In the genomic region with DNA sequence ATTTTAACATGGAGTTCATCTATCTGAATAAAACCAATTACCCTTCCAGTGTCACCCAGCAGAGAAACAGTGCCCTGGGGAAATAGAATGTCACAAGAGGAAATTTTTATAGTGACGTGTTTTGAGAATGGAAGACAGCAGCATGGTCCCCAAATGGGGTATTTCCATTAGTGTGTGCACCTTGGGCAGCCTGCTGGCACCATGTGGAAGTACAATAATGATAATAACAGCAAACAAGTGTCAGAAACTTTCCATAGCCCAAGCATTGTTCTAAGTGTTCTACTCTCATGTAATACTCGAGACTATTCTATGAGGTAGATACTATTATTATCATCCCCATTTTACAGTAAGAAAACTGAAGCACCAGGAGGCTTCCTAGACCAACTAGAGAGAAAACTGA, we compare ENCODE assay signal across 18 cellular contexts. TPM values are rescaled to one million over a fixed set of nuclear protein-coding genes. Genes with fewer than 3 reads are reported as not detected.
A peak's percentile ranks its signal among the peaks of the same experiment; 100 is the strongest.
DNase-seq lines count a peak whose midpoint lies in the region; ATAC-seq, FAIRE-seq and TF ChIP-seq lines count a peak whose summit lies in the region.
"Had no signal": no experiment of that assay in that cellular context is flagged by ENCODE, and none has a peak within 500 bp of the region (broad histone marks: within the 10 kb centered on the region; RNA-seq: fewer than 3 reads in every experiment).

No MANE protein-coding gene starts in this region.

- H3K27ac Mint-ChIP-seq in nephron progenitor cell = no peak overlapping the region
- no peak overlapping the region for H3K27ac Mint-ChIP-seq in activated T-cell treated with anti-CD3 and anti-CD28 coated beads, Interleukin-2, amount 50 U/mL, for 72 hours
- H3K27ac Mint-ChIP-seq in activated CD4-positive, alpha-beta memory T cell treated with anti-CD3 and anti-CD28 coated beads for 36 hours = no peak overlapping the region
- H3K27ac Mint-ChIP-seq: activated CD8-positive, alpha-beta memory T cell treated with anti-CD3 and anti-CD28 coated beads, Interleukin-2, amount 10 ng/mL, durations not matched to agents 7 days and 5 days; activated naive CD4-positive, alpha-beta T cell treated with anti-CD3 and anti-CD28 coated beads, Interleukin-2, amount 10 ng/mL, durations not matched to agents 7 days and 5 days; CD4-positive, CD25-positive, alpha-beta regulatory T cell; WTC11 had no signal

- H3K4me1 Mint-ChIP-seq in nephron progenitor cell = peaks cover 41% of the 10 kb centered on the region
- H3K4me1 Mint-ChIP-seq in activated T-cell treated with anti-CD3 and anti-CD28 coated beads, Interleukin-2, amount 50 U/mL, for 72 hours (ENCODE audit: low read depth) = no peaks in the 10 kb centered on the region
- no peaks in the 10 kb centered on the region for H3K4me1 Mint-ChIP-seq in activated CD4-positive, alpha-beta memory T cell treated with anti-CD3 and anti-CD28 coated beads for 36 hours (ENCODE audit: low read depth)
- H3K4me1 Mint-ChIP-seq: activated CD8-positive, alpha-beta memory T cell treated with anti-CD3 and anti-CD28 coated beads, Interleukin-2, amount 10 ng/mL, durations not matched to agents 7 days and 5 days; activated naive CD4-positive, alpha-beta T cell treated with anti-CD3 and anti-CD28 coated beads, Interleukin-2, amount 10 ng/mL, durations not matched to agents 7 days and 5 days; CD4-positive, CD25-positive, alpha-beta regulatory T cell had no signal

- CTCF ChIA-PET in activated CD4-positive, alpha-beta memory T cell treated with anti-CD3 and anti-CD28 coated beads for 36 hours (lab: Charles Lee) = no interaction called here

- no peak overlapping the region for H3K27ac ChIP-seq in C4-2B
- H3K27ac ChIP-seq: thoracic aorta had no signal

- TF ChIP-seq POLR2A in H54 (IDR thresholded peaks at IDR 0.05; ENCODE audit: low read depth, low read length) = no peak

- POLR2A ChIA-PET in activated CD4-positive, alpha-beta memory T cell treated with anti-CD3 and anti-CD28 coated beads for 36 hours (lab: Charles Lee) = no interaction called here

- intact Hi-C loops in activated CD4-positive, alpha-beta memory T cell treated with anti-CD3 and anti-CD28 coated beads for 36 hours (cut with micrococcal nuclease) = no loop called here

- no peak overlapping the region for H3K4me3 Mint-ChIP-seq in nephron progenitor cell
- no peak overlapping the region for H3K4me3 Mint-ChIP-seq in activated T-cell treated with anti-CD3 and anti-CD28 coated beads, Interleukin-2, amount 50 U/mL, for 72 hours
- no peak overlapping the region for H3K4me3 Mint-ChIP-seq in activated CD4-positive, alpha-beta memory T cell treated with anti-CD3 and anti-CD28 coated beads for 36 hours
- H3K4me3 Mint-ChIP-seq: activated CD8-positive, alpha-beta memory T cell treated with anti-CD3 and anti-CD28 coated beads, Interleukin-2, amount 10 ng/mL, durations not matched to agents 7 days and 5 days; activated naive CD4-positive, alpha-beta T cell treated with anti-CD3 and anti-CD28 coated beads, Interleukin-2, amount 10 ng/mL, durations not matched to agents 7 days and 5 days; CD4-positive, CD25-positive, alpha-beta regulatory T cell had no signal

- FAIRE-seq in H54 (lab: Jason Lieb, UNC) = no peak
- FAIRE-seq: bronchial epithelial cell, G401.6, HepG2 had no signal

- no peak for ATAC-seq in activated T-cell treated with anti-CD3 and anti-CD28 coated beads, Interleukin-2, amount 50 U/mL, for 72 hours (replicated peaks in 1 of 2)
- ATAC-seq: activated CD8-positive, alpha-beta memory T cell treated with anti-CD3 and anti-CD28 coated beads, Interleukin-2, amount 10 ng/mL, durations not matched to agents 7 days and 5 days; HepG2; WTC11 had no signal

- DNase-seq in H54 (ENCODE audit: insufficient read length, low spot score) (peak; percentile 45), cardiac fibroblast (ENCODE audit: low read depth in 2 of 2) (no peak), nephron progenitor cell (no peak), NCI-H146 treated with DMSO at 0.1 percent for 48 hours (lab: John Stamatoyannopoulos, UW; ENCODE audit: unreplicated experiment) (no peak), epidermal melanocyte (ENCODE audit: insufficient read length, low spot score) (no peak)
- no peak for DNase-seq in activated T-cell treated with anti-CD3 and anti-CD28 coated beads, Interleukin-2, amount 50 U/mL, for 72 hours
- no peak for DNase-seq in activated CD4-positive, alpha-beta memory T cell treated with anti-CD3 and anti-CD28 coated beads for 36 hours
- DNase-seq: activated CD8-positive, alpha-beta memory T cell treated with anti-CD3 and anti-CD28 coated beads, Interleukin-2, amount 10 ng/mL, durations not matched to agents 7 days and 5 days; activated naive CD4-positive, alpha-beta T cell treated with anti-CD3 and anti-CD28 coated beads, Interleukin-2, amount 10 ng/mL, durations not matched to agents 7 days and 5 days; CD4-positive, CD25-positive, alpha-beta regulatory T cell; islet precursor cell; NCI-H2227 treated with DMSO at 0.1 percent for 48 hours had no signal

- TF ChIP-seq CTCF in C4-2B (conservative IDR thresholded peaks at IDR 0.05) = 0 out of 2 replicates have a peak, but pooled peaks have one; percentile 14
- TF ChIP-seq CTCF in cardiac fibroblast (IDR thresholded peaks at IDR 0.05; ENCODE audit: low read depth, low read length) = peak; percentile 8
- TF ChIP-seq CTCF in nephron progenitor cell (IDR thresholded peaks at IDR 0.05) = peak; percentile 17

- H3K36me3 Mint-ChIP-seq in nephron progenitor cell (ENCODE audit: low read depth) = no peaks in the 10 kb centered on the region
- no peaks in the 10 kb centered on the region for H3K36me3 Mint-ChIP-seq in activated T-cell treated with anti-CD3 and anti-CD28 coated beads, Interleukin-2, amount 50 U/mL, for 72 hours (ENCODE audit: insufficient read depth in 2 of 2)
- no peaks in the 10 kb centered on the region for H3K36me3 Mint-ChIP-seq in activated CD4-positive, alpha-beta memory T cell treated with anti-CD3 and anti-CD28 coated beads for 36 hours
- H3K36me3 Mint-ChIP-seq: activated CD8-positive, alpha-beta memory T cell treated with anti-CD3 and anti-CD28 coated beads, Interleukin-2, amount 10 ng/mL, durations not matched to agents 7 days and 5 days; activated naive CD4-positive, alpha-beta T cell treated with anti-CD3 and anti-CD28 coated beads, Interleukin-2, amount 10 ng/mL, durations not matched to agents 7 days and 5 days; CD4-positive, CD25-positive, alpha-beta regulatory T cell; WTC11 had no signal

- peaks cover 73% of the 10 kb centered on the region for H3K27me3 Mint-ChIP-seq in nephron progenitor cell (ENCODE audit: low read depth, poor library complexity)
- H3K27me3 Mint-ChIP-seq in activated T-cell treated with anti-CD3 and anti-CD28 coated beads, Interleukin-2, amount 50 U/mL, for 72 hours (ENCODE audit: low read depth) = peaks cover 21% of the 10 kb centered on the region
- H3K27me3 Mint-ChIP-seq in activated CD4-positive, alpha-beta memory T cell treated with anti-CD3 and anti-CD28 coated beads for 36 hours = peaks cover 20% of the 10 kb centered on the region

- H3K4me3 ChIP-seq in cardiac fibroblast (replicated peaks in 1 of 2; ENCODE audit: low read depth in 2 of 2, low read length in 2 of 2) = no peak overlapping the region

- no peaks in the 10 kb centered on the region for H3K9me3 Mint-ChIP-seq in nephron progenitor cell
- H3K9me3 Mint-ChIP-seq in activated T-cell treated with anti-CD3 and anti-CD28 coated beads, Interleukin-2, amount 50 U/mL, for 72 hours = peaks cover 0 to 2% of the 10 kb centered on the region in 2 donors
- no peaks in the 10 kb centered on the region for H3K9me3 Mint-ChIP-seq in activated CD4-positive, alpha-beta memory T cell treated with anti-CD3 and anti-CD28 coated beads for 36 hours
- H3K9me3 Mint-ChIP-seq: activated naive CD4-positive, alpha-beta T cell treated with anti-CD3 and anti-CD28 coated beads, Interleukin-2, amount 10 ng/mL, durations not matched to agents 7 days and 5 days; WTC11 had no signal

RNA-seq across cellular contexts. Expression of a gene that starts 2.2 kb away (rescaled TPM):
- total RNA-seq in activated T-cell treated with anti-CD3 and anti-CD28 coated beads, Interleukin-2, amount 50 U/mL, for 72 hours = not detected
- total RNA-seq in activated CD4-positive, alpha-beta memory T cell treated with anti-CD3 and anti-CD28 coated beads for 36 hours = not detected
- total RNA-seq: activated CD8-positive, alpha-beta memory T cell treated with anti-CD3 and anti-CD28 coated beads, Interleukin-2, amount 10 ng/mL, durations not matched to agents 7 days and 5 days; bronchial epithelial cell; CD4-positive, CD25-positive, alpha-beta regulatory T cell; HepG2 had no signal
